In genomic region chr19:2111886-2112285, GRCh38 we compare ENCODE assay signal across 2 cellular contexts.
TF ChIP-seq lines count a peak whose summit lies in the region.

No MANE protein-coding gene starts in this region.

TF ChIP-seq in GM23338, 12 proteins besides CTCF, POLR2A, EP300 and RAD21:
- no peak for TF ChIP-seq ZNF114 (CRISPR knock-in tag; IDR thresholded peaks at IDR 0.05)
- TF ChIP-seq ETS1 (IDR thresholded peaks at IDR 0.05) = no peak
- no peak for TF ChIP-seq NANOG (IDR thresholded peaks at IDR 0.05; ENCODE audit: borderline replicate concordance)
- no peak for TF ChIP-seq POLR2AphosphoS5 (IDR thresholded peaks at IDR 0.05; ENCODE audit: low read depth)
TF ChIP-seq in GM23338: peak in this region for 0.

TF ChIP-seq in H1, 55 proteins besides CTCF, POLR2A, EP300 and RAD21:
- TF ChIP-seq TCF12 (IDR thresholded peaks at IDR 0.05; ENCODE audit: low read depth, low read length) = no peak
- no peak for TF ChIP-seq KDM5A (IDR thresholded peaks at IDR 0.05; ENCODE audit: low read length)
- no peak for TF ChIP-seq CBX8 (IDR thresholded peaks at IDR 0.05; ENCODE audit: borderline replicate concordance, low read depth, low read length)
- TF ChIP-seq CREB1 (IDR thresholded peaks at IDR 0.05) = no peak
- no peak for TF ChIP-seq CHD2 (IDR thresholded peaks at IDR 0.05; ENCODE audit: low read length)
- TF ChIP-seq NANOG (IDR thresholded peaks at IDR 0.05; ENCODE audit: insufficient read depth, low read depth, low read length, poor library complexity, severe bottlenecking) = no peak
- TF ChIP-seq EGR1 (IDR thresholded peaks at IDR 0.05; ENCODE audit: borderline replicate concordance, low read depth, low read length) = no peak
- TF ChIP-seq EZH2 (IDR thresholded peaks at IDR 0.05; ENCODE audit: low read depth, low read length, severe bottlenecking) = no peak
- TF ChIP-seq ATF2 (IDR thresholded peaks at IDR 0.05; ENCODE audit: low read length) = no peak
- no peak for TF ChIP-seq BRCA1 (IDR thresholded peaks at IDR 0.05; ENCODE audit: low read depth, low read length)
TF ChIP-seq in H1: peak in this region for 0.
